Comparison of ENCODE assay signal across 20 cellular contexts in the genomic region with DNA sequence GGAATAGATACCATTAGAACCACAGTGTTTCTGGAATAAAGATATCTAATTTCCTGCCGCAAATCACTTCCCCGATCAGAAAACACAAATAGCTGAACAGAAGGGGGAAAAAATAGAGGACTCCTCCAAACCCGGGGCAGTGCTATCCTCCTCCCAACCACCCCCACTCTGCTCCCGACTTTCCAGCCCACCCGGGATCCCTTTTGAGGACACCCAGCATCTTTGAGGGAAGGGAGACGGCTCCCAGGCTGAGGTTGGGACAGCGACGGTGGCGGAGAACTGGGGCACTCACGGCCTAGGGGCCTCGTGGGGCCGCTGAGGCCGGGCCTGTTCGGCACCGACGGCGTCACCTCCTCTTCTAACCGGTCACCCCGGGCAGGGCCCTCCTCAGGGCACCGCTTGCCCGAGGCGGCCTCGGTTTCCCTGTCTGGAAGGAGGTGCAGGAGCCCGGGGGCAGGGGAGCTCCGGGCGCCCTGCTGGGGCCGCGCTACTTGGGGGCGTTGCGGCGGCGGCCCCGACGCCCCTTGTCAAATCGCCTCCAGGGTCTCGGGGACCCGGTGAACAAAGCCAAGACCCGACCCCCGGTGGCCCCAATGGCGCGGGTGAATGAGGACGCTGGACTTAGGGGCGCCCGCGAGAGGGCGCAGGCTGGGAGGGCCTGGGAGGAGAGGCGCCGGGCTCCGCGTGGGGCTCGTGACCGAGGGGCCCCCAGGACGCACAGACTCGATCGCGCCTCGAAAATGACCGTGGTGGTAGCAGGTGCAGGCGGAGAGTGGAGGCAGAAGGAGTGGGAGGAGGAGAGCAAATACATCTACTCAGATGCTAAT. TPM values are rescaled to one million over a fixed set of nuclear protein-coding genes. Genes with fewer than 3 reads are reported as not detected.
A peak's percentile ranks its signal among the peaks of the same experiment; 100 is the strongest.
DNase-seq lines count a peak whose midpoint lies in the region; FAIRE-seq and TF ChIP-seq lines count a peak whose summit lies in the region.
"Had no signal": no experiment of that assay in that cellular context is flagged by ENCODE, and none has a peak within 500 bp of the region (broad histone marks: within the 10 kb centered on the region; RNA-seq: fewer than 3 reads in every experiment).

No MANE protein-coding gene starts in this region.

- H3K27ac ChIP-seq in H1 (ENCODE audit: low read depth, low read length), result no peak overlapping the region
- H3K27ac ChIP-seq in Karpas-422 (ENCODE audit: low read length), result no peak overlapping the region
- H3K27ac ChIP-seq in OCI-LY7 (ENCODE audit: low read depth, low read length, poor library complexity, severe bottlenecking), result no peak overlapping the region
- H3K27ac ChIP-seq: prostate gland, VCaP had no signal

- intact Hi-C loops in OCI-LY7 (cut with micrococcal nuclease; ENCODE audit: unreplicated experiment), result loop anchor here (5.0 kb wide), 1 partner anchor 270 kb away; no protein-coding TSS in a partner anchor

- 3% methylated on average over 26 of the region's 59 CpGs; no CpG with 5 or more reads in 1 of the 2 experiments for WGBS in H1 (ENCODE audit: extremely low coverage in 1 of 2, insufficient coverage in 1 of 2, insufficient read length in 1 of 2, insufficient replicate concordance in 2 of 2, low coverage in 1 of 2, low lambda C conversion rate in 2 of 2, missing lambda C conversion rate in 1 of 2), 2 experiments

- no peaks in the 10 kb centered on the region for H4K20me1 ChIP-seq in H1 (replicated peaks in 1 of 2; ENCODE audit: control insufficient read depth in 1 of 2, insufficient read depth in 2 of 2, low read length in 2 of 2)
- no peaks in the 10 kb centered on the region for H4K20me1 ChIP-seq in Karpas-422 (ENCODE audit: insufficient read depth, low read depth, low read length)
- no peaks in the 10 kb centered on the region for H4K20me1 ChIP-seq in OCI-LY7 (ENCODE audit: insufficient read depth, low read length)

- H3K56ac ChIP-seq in H1 (replicated peaks; ENCODE audit: insufficient read length, low read depth, low read length), result no peak overlapping the region

- no TSS peak for BruUV-seq in OCI-LY7 (replicated peaks; lab: Mats Ljungman, UMichigan)

- no peak overlapping the region for H4K5ac ChIP-seq in H1 (ENCODE audit: insufficient read length, low read depth, low read length)

- H3K9me2 ChIP-seq in Karpas-422 (replicated peaks; ENCODE audit: insufficient read depth, low read length), result no peaks in the 10 kb centered on the region
- H3K9me2 ChIP-seq in OCI-LY7 (ENCODE audit: insufficient read depth, low read length), result no peaks in the 10 kb centered on the region

- H3K4ac ChIP-seq in H1 (replicated peaks; ENCODE audit: insufficient read length, low read depth, low read length), result no peak overlapping the region

- no peak overlapping the region for H2BK5ac ChIP-seq in H1 (ENCODE audit: low read depth, low read length)

- no peak overlapping the region for H2AK5ac ChIP-seq in H1 (ENCODE audit: low read depth, low read length)

- no peak overlapping the region for H2BK20ac ChIP-seq in H1 (ENCODE audit: low read length)

- no peak overlapping the region for H2BK15ac ChIP-seq in H1 (ENCODE audit: low read length)

- no peaks in the 10 kb centered on the region for H3K36me3 Mint-ChIP-seq in HFFc6 (ENCODE audit: low read depth)
- H3K36me3 Mint-ChIP-seq in neural crest cell (ENCODE audit: low read depth), result no peaks in the 10 kb centered on the region
- H3K36me3 Mint-ChIP-seq: activated CD8-positive, alpha-beta memory T cell treated with anti-CD3 and anti-CD28 coated beads, Interleukin-2, amount 10 ng/mL, durations not matched to agents 7 days and 5 days; activated naive CD8-positive, alpha-beta T cell treated with anti-CD3 and anti-CD28 coated beads for 36 hours; CD4-positive, CD25-positive, alpha-beta regulatory T cell had no signal

- no peaks in the 10 kb centered on the region; a peak in 1 of 8 replicates for H3K36me3 ChIP-seq in H1 (ENCODE audit: control insufficient read depth in 2 of 4, insufficient read depth in 4 of 4, low read length in 3 of 4)
- H3K36me3 ChIP-seq in Karpas-422 (ENCODE audit: insufficient read depth, low read length), result no peaks in the 10 kb centered on the region
- no peaks in the 10 kb centered on the region for H3K36me3 ChIP-seq in OCI-LY7 (ENCODE audit: insufficient read depth, low read length)
- H3K36me3 ChIP-seq: prostate gland had no signal

- DNase-seq in GM10266 (ENCODE audit: extremely low spot score) (no peak), HFFc6 (no peak), H1 (ENCODE audit: low read depth in 1 of 2, low spot score in 2 of 2) (peak in 1 of 2 experiments; percentile 52), neural crest cell (ENCODE audit: low read depth, low spot score) (no peak), Karpas-422 (no peak), OCI-LY7 (ENCODE audit: low spot score) (no peak), activated gamma-delta T cell (lab: John Stamatoyannopoulos, UW) (no peak)
- DNase-seq in activated CD4-positive, alpha-beta T cell treated with anti-CD3 and anti-CD28 coated beads, Interleukin-2, amount 50 U/mL, for 4 hours, result no peak
- DNase-seq: activated CD8-positive, alpha-beta memory T cell treated with anti-CD3 and anti-CD28 coated beads, Interleukin-2, amount 10 ng/mL, durations not matched to agents 7 days and 5 days; activated naive CD8-positive, alpha-beta T cell treated with anti-CD3 and anti-CD28 coated beads for 36 hours; CD4-positive, CD25-positive, alpha-beta regulatory T cell; EL; left colon; MM.1S; NCI-H1930; NCI-H510A treated with DMSO at 0.1 percent for 48 hours; OCI-M1; substantia nigra had no signal

- no peak for FAIRE-seq in H1 (lab: Jason Lieb, UNC)

- no peak overlapping the region for H2BK12ac ChIP-seq in H1 (ENCODE audit: low read depth, low read length)

- peaks cover 30% of the 10 kb centered on the region for H3K27me3 Mint-ChIP-seq in HFFc6 (ENCODE audit: insufficient read depth)
- H3K27me3 Mint-ChIP-seq in neural crest cell (ENCODE audit: low read depth), result peaks cover 94% of the 10 kb centered on the region

- peaks cover 11% of the 10 kb centered on the region; the same call in 1 of the 2 replicates for H3K4me1 Mint-ChIP-seq in HFFc6 (ENCODE audit: low read depth)
- peaks cover 33% of the 10 kb centered on the region for H3K4me1 Mint-ChIP-seq in neural crest cell

- TF ChIP-seq CTCF in GM10266 (IDR thresholded peaks at IDR 0.05; ENCODE audit: control insufficient read depth, insufficient read depth, low read depth, missing control alignments) (peak; percentile 48), HFFc6 (IDR thresholded peaks at IDR 0.05) (peak; percentile 33), H1 (IDR thresholded peaks at IDR 0.05; ENCODE audit: control extremely low read depth in 1 of 3, insufficient read depth in 1 of 3, low read depth in 1 of 3, low read length in 3 of 3) (peak in 2 of 3 experiments; percentile 20 to 39; a peak in 3 of 4 replicates), neural crest cell (conservative IDR thresholded peaks at IDR 0.05) (peak; percentile 48), OCI-LY7 (conservative IDR thresholded peaks at IDR 0.05; ENCODE audit: low read length) (no peak)

- no peaks in the 10 kb centered on the region for H3K79me2 ChIP-seq in H1 (ENCODE audit: control insufficient read depth in 1 of 2, insufficient read depth in 2 of 2, low read length in 2 of 2)
- no peaks in the 10 kb centered on the region for H3K79me2 ChIP-seq in Karpas-422 (ENCODE audit: low read length)
- no peaks in the 10 kb centered on the region for H3K79me2 ChIP-seq in OCI-LY7 (ENCODE audit: insufficient read depth, low read depth, low read length)

- no peak overlapping the region for H3K4me3 Mint-ChIP-seq in HFFc6
- peak overlapping the region; percentile 12 for H3K4me3 Mint-ChIP-seq in neural crest cell
- H3K4me3 Mint-ChIP-seq: activated CD8-positive, alpha-beta memory T cell treated with anti-CD3 and anti-CD28 coated beads, Interleukin-2, amount 10 ng/mL, durations not matched to agents 7 days and 5 days; activated naive CD8-positive, alpha-beta T cell treated with anti-CD3 and anti-CD28 coated beads for 36 hours had no signal

- H3K4me3 ChIP-seq in H1 (ENCODE audit: extremely low read depth in 1 of 4, insufficient read depth in 2 of 4, low read depth in 3 of 4, low read length in 4 of 4) (peak overlapping the region in 3 of 4 experiments; percentile 23 to 54 (median 24); a peak in 5 of 8 replicates), Karpas-422 (ENCODE audit: low read length) (no peak overlapping the region), OCI-LY7 (ENCODE audit: low read depth, low read length, poor library complexity, severe bottlenecking) (no peak overlapping the region)
- H3K4me3 ChIP-seq: prostate gland had no signal

- H3K18ac ChIP-seq in H1 (ENCODE audit: extremely low read depth, low read length), result no peak overlapping the region

- TF ChIP-seq EP300 in H1 (IDR thresholded peaks at IDR 0.05; ENCODE audit: borderline replicate concordance in 1 of 2, low read depth in 2 of 2, low read length in 2 of 2), result no peak

- H4K91ac ChIP-seq in H1 (replicated peaks; ENCODE audit: insufficient read length, low read length), result no peak overlapping the region

- H4K8ac ChIP-seq in H1 (ENCODE audit: extremely low read depth, insufficient read depth, low read length), result no peak overlapping the region

- no peak for TF ChIP-seq POLR2A in H1 (IDR thresholded peaks at IDR 0.05; ENCODE audit: control extremely low read depth in 1 of 2, low read depth in 2 of 2, low read length in 2 of 2)

- H3K4me2 ChIP-seq in H1 (ENCODE audit: insufficient read depth in 1 of 2, low read depth in 2 of 2, low read length in 2 of 2) (peak overlapping the region; percentile 66 to 90), Karpas-422 (ENCODE audit: low read depth, low read length, poor library complexity, severe bottlenecking) (no peak overlapping the region), OCI-LY7 (ENCODE audit: low read length) (no peak overlapping the region)

- POLR2A ChIA-PET in H1 (lab: Charles Lee; ENCODE audit: partially characterized antibody) (no interaction called here), OCI-LY7 (lab: Charles Lee) (interaction anchor here (0.7 kb wide), 1 partner anchor 371 kb away, joined by 8 read pairs; no protein-coding TSS in a partner anchor)

- H3K27ac Mint-ChIP-seq in HFFc6 (no peak overlapping the region), neural crest cell (ENCODE audit: unreplicated experiment) (no peak overlapping the region)
- H3K27ac Mint-ChIP-seq: activated CD8-positive, alpha-beta memory T cell treated with anti-CD3 and anti-CD28 coated beads, Interleukin-2, amount 10 ng/mL, durations not matched to agents 7 days and 5 days; activated naive CD8-positive, alpha-beta T cell treated with anti-CD3 and anti-CD28 coated beads for 36 hours; CD4-positive, CD25-positive, alpha-beta regulatory T cell had no signal

- no peak overlapping the region for H3K14ac ChIP-seq in H1 (ENCODE audit: insufficient read length)

- H3K23ac ChIP-seq in H1 (ENCODE audit: insufficient read length), result no peak overlapping the region

- no peak overlapping the region for H2BK120ac ChIP-seq in H1 (replicated peaks; ENCODE audit: low read depth, low read length)

- H3K79me1 ChIP-seq in H1 (ENCODE audit: low read depth, low read length), result no peaks in the 10 kb centered on the region

- CTCF ChIA-PET in H1 (lab: Charles Lee; ENCODE audit: partially characterized antibody) (interaction anchor here (0.6 to 4.6 kb wide), 8 partner anchors 11 to 269 kb away, joined by 3 to 23 read pairs (median 4); no protein-coding TSS in a partner anchor), OCI-LY7 (lab: Charles Lee; ENCODE audit: unreplicated experiment) (no interaction called here)

- H3K9me3 ChIP-seq in H1 (ENCODE audit: insufficient read depth in 2 of 2, low read depth in 1 of 2, low read length in 1 of 2) (no peaks in the 10 kb centered on the region), Karpas-422 (ENCODE audit: low read length) (no peaks in the 10 kb centered on the region), OCI-LY7 (ENCODE audit: low read length) (no peaks in the 10 kb centered on the region)
- H3K9me3 ChIP-seq: prostate gland had no signal

- H3K9ac ChIP-seq in H1 (replicated peaks in 1 of 4; ENCODE audit: extremely low read depth in 1 of 4, low read depth in 3 of 4, low read length in 3 of 4) (no peak overlapping the region), Karpas-422 (ENCODE audit: low read length) (no peak overlapping the region)

- peaks cover 0 to 9% (median 4%) of the 10 kb centered on the region in 4 experiments; a peak in 6 of 7 replicates for H3K4me1 ChIP-seq in H1 (replicated peaks in 1 of 4; ENCODE audit: control insufficient read depth in 3 of 4, insufficient read depth in 4 of 4, low read length in 3 of 4)
- no peaks in the 10 kb centered on the region for H3K4me1 ChIP-seq in Karpas-422 (ENCODE audit: low read length)
- no peaks in the 10 kb centered on the region for H3K4me1 ChIP-seq in OCI-LY7 (ENCODE audit: insufficient read depth, low read length, poor library complexity, severe bottlenecking)
- H3K4me1 ChIP-seq: prostate gland had no signal

- peak in 1 of 2 experiments; percentile 26; a peak in 2 of 4 replicates for TF ChIP-seq RAD21 in H1 (IDR thresholded peaks at IDR 0.05 in 1 of 2, conservative IDR thresholded peaks at IDR 0.05 in 1 of 2; ENCODE audit: low read depth in 2 of 2, low read length in 2 of 2)

- peaks cover 7% of the 10 kb centered on the region; the same call in 1 of the 2 replicates for H3K23me2 ChIP-seq in H1 (ENCODE audit: low read depth, low read length)

- H3K9me3 Mint-ChIP-seq in HFFc6, result no peaks in the 10 kb centered on the region
- no peaks in the 10 kb centered on the region for H3K9me3 Mint-ChIP-seq in neural crest cell
- H3K9me3 Mint-ChIP-seq: activated naive CD8-positive, alpha-beta T cell treated with anti-CD3 and anti-CD28 coated beads for 36 hours had no signal

- H3K27me3 ChIP-seq in H1 (replicated peaks in 1 of 4; ENCODE audit: control insufficient read depth in 3 of 4, extremely low read depth in 1 of 4, insufficient read depth in 3 of 4, low read length in 3 of 4) (peaks cover 32 to 58% (median 50%) of the 10 kb centered on the region in 4 experiments), Karpas-422 (ENCODE audit: low read length) (no peaks in the 10 kb centered on the region)

- H2AFZ ChIP-seq in H1 (ENCODE audit: low read length), result no peak overlapping the region
- no peak overlapping the region for H2AFZ ChIP-seq in Karpas-422 (ENCODE audit: low read length)
- H2AFZ ChIP-seq in OCI-LY7 (ENCODE audit: low read length), result no peak overlapping the region

RNA-seq across cellular contexts. Expression of a gene that starts 6.9 kb away (rescaled TPM):
- not detected for total RNA-seq in HFFc6 (2021; fragmentation: NEBNext Ultra II Directional; extraction: Animal tissue kit (Norgen Biotek cat#: 25700))
- not detected in 2 replicates for total RNA-seq in H1 (2021; fragmentation: NEBNext Ultra II Directional; extraction: Animal tissue kit (Norgen Biotek cat#: 25700))
- polyA plus RNA-seq in H1 (2011; rRNA removed), result 0.05 TPM in 1 of 2 replicates, not detected in the other
- polyA plus RNA-seq in H1 (2011; cell fraction: cytosol; rRNA removed), result 0.04 TPM
- 0.07 TPM for polyA plus RNA-seq in H1 (2011; cell fraction: nucleus; rRNA removed)
- polyA plus RNA-seq in H1 (2012, experiment 1 of 2), result not detected in 4 replicates
- not detected for polyA plus RNA-seq in H1 (2012, experiment 2 of 2)
- polyA plus RNA-seq in H1 (2013, experiment 1 of 2), result 0.06 TPM
- polyA plus RNA-seq in H1 (2013, experiment 2 of 2), result not detected
- not detected in 2 replicates for polyA minus RNA-seq in H1 (2011; rRNA and poly(A)+ RNA removed)
- not detected for polyA minus RNA-seq in H1 (2011; cell fraction: cytosol; rRNA and poly(A)+ RNA removed)
- not detected for polyA minus RNA-seq in H1 (2011; cell fraction: nucleus; rRNA and poly(A)+ RNA removed)
- 0.16 and 0.20 TPM in 2 replicates for total RNA-seq in neural crest cell
- not detected in 2 replicates for total RNA-seq in Karpas-422 (2014; rRNA removed; shearing (Covaris generic); ENCODE audit: low replicate concordance)
- not detected in 2 replicates for total RNA-seq in OCI-LY7 (2014; rRNA removed; shearing (Covaris generic))
- 0.11 TPM in 1 of 2 replicates, not detected in the other for total RNA-seq in OCI-LY7 (2022)
- total RNA-seq: activated CD8-positive, alpha-beta memory T cell treated with anti-CD3 and anti-CD28 coated beads, Interleukin-2, amount 10 ng/mL, durations not matched to agents 7 days and 5 days; activated naive CD8-positive, alpha-beta T cell treated with anti-CD3 and anti-CD28 coated beads for 36 hours; CD4-positive, CD25-positive, alpha-beta regulatory T cell had no signal
- polyA plus RNA-seq: CD4-positive, CD25-positive, alpha-beta regulatory T cell had no signal

Comparison
In these comparisons a context has a peak if more than half of its experiments do, and no peak if none do; other contexts are left out.
1. H3K4me2 ChIP-seq: peak in H1 (2 of 2); none in Karpas-422 (single experiment) and OCI-LY7 (single experiment).
2. H3K4me3 ChIP-seq: peak in H1 (3 of 4); none in Karpas-422 (single experiment) and OCI-LY7 (single experiment).